Comparison of ENCODE assay signal across 8 cellular contexts in the genomic region with DNA sequence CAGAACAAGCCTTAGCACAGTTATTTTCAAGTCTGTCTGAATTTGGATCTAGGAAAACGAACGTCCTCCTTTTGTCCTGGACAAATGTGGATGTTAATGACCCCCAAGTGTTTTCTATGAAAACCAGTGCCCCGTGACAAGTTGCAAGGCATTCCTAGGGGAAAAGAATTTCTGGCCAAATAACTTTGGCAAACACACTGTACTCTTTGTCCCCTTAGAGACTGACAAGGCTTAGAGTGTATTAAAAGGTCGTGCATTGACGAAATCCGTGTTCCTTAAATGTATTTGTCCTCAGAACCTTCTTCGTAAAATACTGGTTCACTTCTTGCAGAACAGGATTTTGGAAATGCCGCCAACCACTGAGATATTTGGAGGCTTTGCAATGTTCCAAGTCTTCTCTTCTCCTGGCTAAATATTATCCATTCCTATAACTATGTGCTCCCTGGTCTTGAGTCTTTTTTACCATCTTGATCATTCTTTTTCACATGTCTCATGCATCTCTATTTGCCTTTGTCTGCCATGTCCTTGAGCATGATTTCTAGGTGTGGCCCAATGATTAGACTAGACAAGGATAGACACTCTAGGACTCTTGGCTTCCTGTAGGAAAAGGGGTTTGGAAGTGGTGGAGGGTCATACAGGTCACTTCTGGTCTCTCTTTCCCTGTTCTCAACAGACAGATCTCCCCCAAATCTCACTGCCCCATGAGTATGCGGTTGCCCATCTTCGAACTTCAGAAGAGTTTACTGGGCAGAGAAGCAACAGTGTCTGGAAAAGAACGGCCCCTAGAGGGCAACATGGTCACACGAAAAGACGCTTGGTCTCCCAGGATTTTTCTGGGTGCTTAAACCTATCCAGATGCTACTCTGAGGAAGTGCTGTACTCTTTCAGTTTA.
DNase-seq lines count a peak whose midpoint lies in the region; ATAC-seq, FAIRE-seq and TF ChIP-seq lines count a peak whose summit lies in the region.

No MANE protein-coding gene starts in this region.

- BruUV-seq in PC-9 (replicated peaks; lab: Mats Ljungman, UMichigan) (no TSS peak), K562 (replicated peaks; lab: Mats Ljungman, UMichigan) (no TSS peak)

- 1% methylated on average over 13 of the region's 13 CpGs for WGBS in K562 (ENCODE audit: insufficient coverage, low coverage, missing lambda C conversion rate)

- H3K9me3 ChIP-seq in PC-9 (ENCODE audit: insufficient read depth, low read depth): no peaks in the 10 kb centered on the region
- no peaks in the 10 kb centered on the region for H3K9me3 ChIP-seq in K562 (replicated peaks; ENCODE audit: control insufficient read depth, insufficient read depth, low read depth, low read length)

- H4K20me1 ChIP-seq in PC-9 (ENCODE audit: insufficient read depth) (no peaks in the 10 kb centered on the region), K562 (replicated peaks; ENCODE audit: control insufficient read depth, insufficient read depth, low read length) (no peaks in the 10 kb centered on the region)

- no peaks in the 10 kb centered on the region for H3K4me1 ChIP-seq in PC-9 (replicated peaks; ENCODE audit: insufficient read depth)
- H3K4me1 ChIP-seq in K562 (replicated peaks in 1 of 2; ENCODE audit: control insufficient read depth in 2 of 2, insufficient read depth in 2 of 2, low read length in 2 of 2): no peaks in the 10 kb centered on the region

- no peak overlapping the region for H3K27ac ChIP-seq in HL-60 (replicated peaks)
- no peak overlapping the region for H3K27ac ChIP-seq in PC-9
- no peak overlapping the region for H3K27ac ChIP-seq in K562 (ENCODE audit: extremely low read depth, low read depth, low read length)

- H3F3A ChIP-seq in PC-9 (ENCODE audit: insufficient read depth, low read depth): no peaks in the 10 kb centered on the region

- no peak for TF ChIP-seq EP300 in K562 (IDR thresholded peaks at IDR 0.05; ENCODE audit: low read length)

- H3K4me2 ChIP-seq in PC-9: no peak overlapping the region
- H3K4me2 ChIP-seq in K562 (ENCODE audit: insufficient read depth, low read length): no peak overlapping the region

- H3K27me3 ChIP-seq in HL-60 (ENCODE audit: insufficient read depth, poor library complexity, severe bottlenecking): peaks cover 2% of the 10 kb centered on the region
- H3K27me3 ChIP-seq in PC-9 (ENCODE audit: insufficient read depth, low read depth): no peaks in the 10 kb centered on the region
- peaks cover 15 to 19% of the 10 kb centered on the region in 2 experiments for H3K27me3 ChIP-seq in K562 (ENCODE audit: control insufficient read depth in 2 of 2, insufficient read depth in 2 of 2, low read length in 2 of 2)

- H3K9me2 ChIP-seq in PC-9 (ENCODE audit: insufficient read depth): no peaks in the 10 kb centered on the region

- H3K9me1 ChIP-seq in K562 (ENCODE audit: control insufficient read depth, insufficient read depth, low read length): no peaks in the 10 kb centered on the region

- H3K36me3 ChIP-seq in PC-9 (ENCODE audit: low read depth) (no peaks in the 10 kb centered on the region), K562 (ENCODE audit: control insufficient read depth, insufficient read depth, low read length) (no peaks in the 10 kb centered on the region)

- CTCF ChIA-PET in PC-9 (lab: Charles Lee): no interaction called here
- CTCF ChIA-PET in K562 (lab: Yijun Ruan, JAX; ENCODE audit: low intra/inter-chr PET ratio): interaction anchor here (0.9 kb wide), 1 partner anchor 1494 kb away, joined by 3 read pairs; no protein-coding TSS in a partner anchor

- H3K9ac ChIP-seq in K562 (ENCODE audit: insufficient read depth in 1 of 2, low read depth in 2 of 2, low read length in 2 of 2): no peak overlapping the region

- POLR2A ChIA-PET in PC-9 (lab: Charles Lee; ENCODE audit: unreplicated experiment) (no interaction called here), K562 (lab: Yijun Ruan, JAX) (no interaction called here)

- H2AFZ ChIP-seq in PC-9: no peak overlapping the region
- H2AFZ ChIP-seq in K562 (ENCODE audit: low read depth, low read length): no peak overlapping the region; the same call in 1 of the 2 replicates

- intact Hi-C loops in PC-9 (cut with micrococcal nuclease; ENCODE audit: unreplicated experiment) (loop anchor here (1.0 to 5.0 kb wide), 3 partner anchors 84 to 262 kb away; no protein-coding TSS in a partner anchor), K562 (cut with micrococcal nuclease) (loop anchor here (1.0 to 5.0 kb wide), 3 partner anchors 78 to 1494 kb away; no protein-coding TSS in a partner anchor)

- TF ChIP-seq CTCF in HL-60 (IDR thresholded peaks at IDR 0.05; ENCODE audit: insufficient read depth, low read length): peak; percentile 68
- TF ChIP-seq CTCF in PC-9 (conservative IDR thresholded peaks at IDR 0.05): peak; percentile 76
- peak; percentile 69 to 87 (median 86) for TF ChIP-seq CTCF in K562 (IDR thresholded peaks at IDR 0.05 in 2 of 3, conservative IDR thresholded peaks at IDR 0.05 in 1 of 3; ENCODE audit: insufficient read depth in 2 of 3, low read depth in 1 of 3, low read length in 3 of 3)

- TF ChIP-seq POLR2A in K562 (conservative IDR thresholded peaks at IDR 0.05): no peak

- DNase-seq in G401 (ENCODE audit: low spot score): peak; percentile 25
- peak; percentile 31 to 53 for DNase-seq in HL-60 (ENCODE audit: low read depth in 1 of 2, low spot score in 1 of 2)
- DNase-seq in PC-9: peak; percentile 51 to 57
- peak; percentile 56 to 70 (median 62) for DNase-seq in K562 (ENCODE audit: extremely low read depth in 1 of 4, low spot score in 3 of 4)
- DNase-seq in islet precursor cell: peak; percentile 77
- DNase-seq in stimulated activated CD8-positive, alpha-beta memory T cell treated with anti-CD3 and anti-CD28 coated beads, Interleukin-4, amount 100 ng/mL, for 24 hours (ENCODE audit: low read depth): peak; percentile 2
- no peak for DNase-seq in cortex of kidney (lab: John Stamatoyannopoulos, UW)

- ATAC-seq in GM21381 (IDR thresholded peaks at IDR 0.05; ENCODE audit: unreplicated experiment): peak; percentile 81
- peak; percentile 94 for ATAC-seq in K562

- H3K4me3 ChIP-seq in HL-60 (replicated peaks; ENCODE audit: insufficient read depth, low read length) (no peak overlapping the region), PC-9 (no peak overlapping the region), K562 (no peak overlapping the region)

- H3K79me2 ChIP-seq in PC-9 (ENCODE audit: low read depth) (no peaks in the 10 kb centered on the region), K562 (ENCODE audit: control insufficient read depth, insufficient read depth, low read length) (no peaks in the 10 kb centered on the region)

- in situ Hi-C loops in G401 (cut with HindIII; ENCODE audit: low sequenced_read_pairs) (no loop called here), K562 (cut with MboI) (loop anchor here (25.0 kb wide), 1 partner anchor 1482 kb away; no protein-coding TSS in a partner anchor)

- FAIRE-seq in K562 (lab: Jason Lieb, UNC): peak; percentile 82

- peak; percentile 92 to 94 for TF ChIP-seq RAD21 in K562 (CRISPR knock-in tag; conservative IDR thresholded peaks at IDR 0.05 in 1 of 2, IDR thresholded peaks at IDR 0.05 in 1 of 2)

TF ChIP-seq in K562, 482 proteins besides CTCF, POLR2A, EP300 and RAD21 (continues in another document):
- TF ChIP-seq, protein P1, sequence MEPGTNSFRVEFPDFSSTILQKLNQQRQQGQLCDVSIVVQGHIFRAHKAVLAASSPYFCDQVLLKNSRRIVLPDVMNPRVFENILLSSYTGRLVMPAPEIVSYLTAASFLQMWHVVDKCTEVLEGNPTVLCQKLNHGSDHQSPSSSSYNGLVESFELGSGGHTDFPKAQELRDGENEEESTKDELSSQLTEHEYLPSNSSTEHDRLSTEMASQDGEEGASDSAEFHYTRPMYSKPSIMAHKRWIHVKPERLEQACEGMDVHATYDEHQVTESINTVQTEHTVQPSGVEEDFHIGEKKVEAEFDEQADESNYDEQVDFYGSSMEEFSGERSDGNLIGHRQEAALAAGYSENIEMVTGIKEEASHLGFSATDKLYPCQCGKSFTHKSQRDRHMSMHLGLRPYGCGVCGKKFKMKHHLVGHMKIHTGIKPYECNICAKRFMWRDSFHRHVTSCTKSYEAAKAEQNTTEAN (CRISPR knock-in tag; IDR thresholded peaks at IDR 0.05): no peak
- TF ChIP-seq ZNF766 (CRISPR knock-in tag; conservative IDR thresholded peaks at IDR 0.05): no peak
- TF ChIP-seq KLF10 (CRISPR knock-in tag; IDR thresholded peaks at IDR 0.05): no peak
- peak; percentile 77 for TF ChIP-seq SMC3 (conservative IDR thresholded peaks at IDR 0.05; ENCODE audit: insufficient read depth, low read depth, low read length)
- TF ChIP-seq ZFPM2 (CRISPR knock-in tag; IDR thresholded peaks at IDR 0.05): no peak
- TF ChIP-seq DEAF1 (CRISPR knock-in tag; IDR thresholded peaks at IDR 0.05): peak; percentile 83
- TF ChIP-seq OTX1 (CRISPR knock-in tag; IDR thresholded peaks at IDR 0.05): no peak
- TF ChIP-seq, protein P2, sequence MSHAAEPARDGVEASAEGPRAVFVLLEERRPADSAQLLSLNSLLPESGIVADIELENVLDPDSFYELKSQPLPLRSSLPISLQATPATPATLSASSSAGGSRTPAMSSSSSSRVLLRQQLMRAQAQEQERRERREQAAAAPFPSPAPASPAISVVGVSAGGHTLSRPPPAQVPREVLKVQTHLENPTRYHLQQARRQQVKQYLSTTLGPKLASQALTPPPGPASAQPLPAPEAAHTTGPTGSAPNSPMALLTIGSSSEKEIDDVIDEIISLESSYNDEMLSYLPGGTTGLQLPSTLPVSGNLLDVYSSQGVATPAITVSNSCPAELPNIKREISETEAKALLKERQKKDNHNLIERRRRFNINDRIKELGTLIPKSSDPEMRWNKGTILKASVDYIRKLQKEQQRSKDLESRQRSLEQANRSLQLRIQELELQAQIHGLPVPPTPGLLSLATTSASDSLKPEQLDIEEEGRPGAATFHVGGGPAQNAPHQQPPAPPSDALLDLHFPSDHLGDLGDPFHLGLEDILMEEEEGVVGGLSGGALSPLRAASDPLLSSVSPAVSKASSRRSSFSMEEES (CRISPR knock-in tag; IDR thresholded peaks at IDR 0.05): no peak
- peak; percentile 39; the same call in 1 of the 2 replicates for TF ChIP-seq SPI1 (IDR thresholded peaks at IDR 0.05; ENCODE audit: borderline replicate concordance, low read depth, low read length)
